In the genomic region with DNA sequence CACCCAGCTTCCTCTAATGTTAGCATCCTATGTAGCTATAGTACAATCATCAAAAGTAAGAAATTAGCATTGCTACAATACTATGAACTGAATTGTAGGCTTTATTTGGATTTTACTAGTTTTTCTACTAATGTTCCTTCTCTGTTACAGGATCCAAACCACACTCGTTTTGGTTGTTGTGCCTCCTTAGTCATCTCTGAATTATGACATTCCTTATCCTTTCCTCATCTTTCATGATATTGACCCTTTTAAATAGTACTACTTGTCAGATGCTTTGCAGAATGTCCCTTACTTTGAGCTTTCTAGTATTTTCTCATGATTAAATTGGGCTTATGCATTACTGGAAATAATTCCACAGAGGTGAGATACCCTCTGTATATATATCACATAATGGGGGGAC, we compare ENCODE assay signal across 29 cellular contexts.
DNase-seq lines count a peak whose midpoint lies in the region; ATAC-seq and TF ChIP-seq lines count a peak whose summit lies in the region.
"Had no signal": no experiment of that assay in that cellular context is flagged by ENCODE, and none has a peak within 500 bp of the region (broad histone marks: within the 10 kb centered on the region; RNA-seq: fewer than 3 reads in every experiment).

No MANE protein-coding gene starts in this region.

- H3K9me2 ChIP-seq in PC-3 (replicated peaks; ENCODE audit: low read length): no peaks in the 10 kb centered on the region

- no peaks in the 10 kb centered on the region; the same call in 1 of the 2 replicates for H3K4me1 ChIP-seq in PC-3 (ENCODE audit: insufficient read depth, low read length)
- H3K4me1 ChIP-seq: BLaER1 treated with 17β-estradiol and CSF1 and Interleukin-3, amounts not matched to agents 10 nM and 100 nM; heart right ventricle; parathyroid adenoma had no signal

- H3K4me2 ChIP-seq in PC-3 (ENCODE audit: low read length): no peak overlapping the region
- H3K4me2 ChIP-seq: BLaER1 treated with 17β-estradiol and CSF1 and Interleukin-3, amounts not matched to agents 10 nM and 100 nM had no signal

- ATAC-seq in PC-3 (no peak), GM18870 (IDR thresholded peaks at IDR 0.05; ENCODE audit: unreplicated experiment) (no peak)
- ATAC-seq: activated CD8-positive, alpha-beta T cell treated with anti-CD3 and anti-CD28 coated beads for 36 hours; activated naive CD4-positive, alpha-beta T cell treated with anti-CD3 and anti-CD28 coated beads, Interleukin-2, amount 50 U/mL, for 72 hours; activated T-helper 17 cell treated with anti-CD3 and anti-CD28 coated beads, Interleukin-2, amount 50 U/mL, for 72 hours; heart right ventricle; right cardiac atrium; SK-N-SH treated with all-trans-retinoic acid at 6 μM for 48 hours; T-helper 17 cell had no signal

- H3K27me3 ChIP-seq in PC-3 (ENCODE audit: low read length): peaks cover 29% of the 10 kb centered on the region
- H3K27me3 ChIP-seq: BLaER1 treated with 17β-estradiol and CSF1 and Interleukin-3, amounts not matched to agents 10 nM and 100 nM had no signal

- BruUV-seq in PC-3 (replicated peaks; lab: Mats Ljungman, UMichigan): no TSS peak

- H2AFZ ChIP-seq in PC-3 (ENCODE audit: low read length): no peak overlapping the region
- H2AFZ ChIP-seq: parathyroid adenoma had no signal

- no peaks in the 10 kb centered on the region for H4K20me1 ChIP-seq in PC-3 (ENCODE audit: low read length)
- H4K20me1 ChIP-seq: BLaER1 treated with 17β-estradiol and CSF1 and Interleukin-3, amounts not matched to agents 10 nM and 100 nM had no signal

- POLR2A ChIA-PET in PC-3 (lab: Charles Lee; ENCODE audit: unreplicated experiment): interaction anchor here (0.6 kb wide), 1 partner anchor 80 kb away, joined by 3 read pairs; no protein-coding TSS in a partner anchor

- H3K4me3 ChIP-seq in PC-3 (ENCODE audit: low read length): no peak overlapping the region
- no peak overlapping the region for H3K4me3 ChIP-seq in epithelial cell of esophagus (ENCODE audit: low read length)
- H3K4me3 ChIP-seq: BLaER1 treated with 17β-estradiol and CSF1 and Interleukin-3, amounts not matched to agents 10 nM and 100 nM; heart right ventricle had no signal

- H3K27ac ChIP-seq in PC-3 (ENCODE audit: low read length): no peak overlapping the region
- H3K27ac ChIP-seq: BLaER1 treated with 17β-estradiol and CSF1 and Interleukin-3, amounts not matched to agents 10 nM and 100 nM; heart right ventricle; parathyroid adenoma had no signal

- no peak overlapping the region for H3K9ac ChIP-seq in PC-3 (ENCODE audit: low read length)
- H3K9ac ChIP-seq: BLaER1 treated with 17β-estradiol and CSF1 and Interleukin-3, amounts not matched to agents 10 nM and 100 nM; parathyroid adenoma had no signal

- peak; percentile 2 for DNase-seq in EL
- peak; percentile 22 for DNase-seq in PC-3
- peak; percentile 5 for DNase-seq in epithelial cell of esophagus (ENCODE audit: low read depth)
- DNase-seq in myocyte (ENCODE audit: low read depth): peak; percentile 14
- no peak for DNase-seq in DMS153 (lab: John Stamatoyannopoulos, UW)
- no peak for DNase-seq in hippocampal formation (lab: John Stamatoyannopoulos, UW)
- DNase-seq in NCI-H2081 treated with DMSO at 0.1 percent for 48 hours (lab: John Stamatoyannopoulos, UW): no peak
- DNase-seq: activated CD4-positive, CD25-positive, alpha-beta regulatory T cell treated with anti-CD3 and anti-CD28 coated beads, Interleukin-2, amount 50 U/mL, for 72 hours; activated CD8-positive, alpha-beta T cell treated with anti-CD3 and anti-CD28 coated beads for 36 hours; aorta; central memory CD4-positive, alpha-beta T cell; dermis blood vessel endothelial cell; DMS79 treated with DMSO at 0.1 percent for 48 hours; GOT3; heart right ventricle; NCI-H1105; NCI-H2029; NCI-H226; right cardiac atrium; RPMI8226; stimulated activated CD4-positive, alpha-beta T cell treated with anti-CD3 and anti-CD28 coated beads, Interleukin-12 subunit alpha, Interleukin-12 subunit beta, amount 100 ng/mL, for 4 hours; stimulated activated CD4-positive, alpha-beta T cell treated with anti-CD3 and anti-CD28 coated beads, Interleukin-4, amount 100 ng/mL, for 1 hour; T-helper 17 cell had no signal

- H3F3A ChIP-seq in PC-3 (ENCODE audit: low read length, unreplicated experiment): no peaks in the 10 kb centered on the region

- H3K9me3 ChIP-seq in PC-3 (ENCODE audit: low read length): no peaks in the 10 kb centered on the region

- H3K79me2 ChIP-seq in PC-3 (ENCODE audit: low read length): no peaks in the 10 kb centered on the region
- H3K79me2 ChIP-seq: parathyroid adenoma had no signal

- intact Hi-C loops in PC-3 (cut with micrococcal nuclease): no loop called here

- H3K36me3 ChIP-seq in PC-3 (ENCODE audit: low read depth, low read length): no peaks in the 10 kb centered on the region
- H3K36me3 ChIP-seq: BLaER1 treated with 17β-estradiol and CSF1 and Interleukin-3, amounts not matched to agents 10 nM and 100 nM; heart right ventricle had no signal

- TF ChIP-seq CTCF in PC-3 (conservative IDR thresholded peaks at IDR 0.05; ENCODE audit: low read depth, low read length) (no peak), epithelial cell of esophagus (IDR thresholded peaks at IDR 0.05; ENCODE audit: insufficient read depth, low read depth, low read length, missing control alignments) (no peak)

- CTCF ChIA-PET in PC-3 (lab: Charles Lee): no interaction called here

Comparison
In these comparisons a context has a peak if more than half of its experiments do, and no peak if none do; other contexts are left out.
1. DNase-seq: peak in EL (single experiment), PC-3 (single experiment), epithelial cell of esophagus (single experiment) and myocyte (single experiment); none in DMS153 (single experiment), hippocampal formation (0 of 2) and NCI-H2081 treated with DMSO at 0.1 percent for 48 hours (single experiment).